Comparison of ENCODE assay signal across 1 cellular context in the genomic region with DNA sequence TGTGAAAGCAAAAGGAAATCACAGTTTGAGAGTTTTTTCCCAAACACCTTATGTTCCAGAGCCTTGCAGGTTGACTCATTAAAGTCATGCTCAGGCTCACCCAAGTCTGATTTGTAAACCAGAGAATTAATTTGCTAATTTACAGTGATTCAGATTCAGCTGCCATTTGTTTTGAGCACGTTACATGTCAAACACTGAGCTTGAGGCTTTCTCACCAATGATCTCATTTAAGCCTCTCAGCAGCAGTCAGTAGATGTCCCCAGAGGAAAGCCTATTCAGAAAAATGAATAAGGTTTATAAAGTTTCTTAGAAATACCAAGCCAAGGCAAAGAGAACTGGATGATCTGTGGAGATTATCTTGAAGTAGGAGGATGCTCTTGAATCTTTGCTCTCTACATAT.
TF ChIP-seq lines count a peak whose summit lies in the region.

No MANE protein-coding gene starts in this region.

TF ChIP-seq in GM23338, 12 proteins besides CTCF, POLR2A, EP300 and RAD21 (continued from another document):
- TF ChIP-seq, protein P1, sequence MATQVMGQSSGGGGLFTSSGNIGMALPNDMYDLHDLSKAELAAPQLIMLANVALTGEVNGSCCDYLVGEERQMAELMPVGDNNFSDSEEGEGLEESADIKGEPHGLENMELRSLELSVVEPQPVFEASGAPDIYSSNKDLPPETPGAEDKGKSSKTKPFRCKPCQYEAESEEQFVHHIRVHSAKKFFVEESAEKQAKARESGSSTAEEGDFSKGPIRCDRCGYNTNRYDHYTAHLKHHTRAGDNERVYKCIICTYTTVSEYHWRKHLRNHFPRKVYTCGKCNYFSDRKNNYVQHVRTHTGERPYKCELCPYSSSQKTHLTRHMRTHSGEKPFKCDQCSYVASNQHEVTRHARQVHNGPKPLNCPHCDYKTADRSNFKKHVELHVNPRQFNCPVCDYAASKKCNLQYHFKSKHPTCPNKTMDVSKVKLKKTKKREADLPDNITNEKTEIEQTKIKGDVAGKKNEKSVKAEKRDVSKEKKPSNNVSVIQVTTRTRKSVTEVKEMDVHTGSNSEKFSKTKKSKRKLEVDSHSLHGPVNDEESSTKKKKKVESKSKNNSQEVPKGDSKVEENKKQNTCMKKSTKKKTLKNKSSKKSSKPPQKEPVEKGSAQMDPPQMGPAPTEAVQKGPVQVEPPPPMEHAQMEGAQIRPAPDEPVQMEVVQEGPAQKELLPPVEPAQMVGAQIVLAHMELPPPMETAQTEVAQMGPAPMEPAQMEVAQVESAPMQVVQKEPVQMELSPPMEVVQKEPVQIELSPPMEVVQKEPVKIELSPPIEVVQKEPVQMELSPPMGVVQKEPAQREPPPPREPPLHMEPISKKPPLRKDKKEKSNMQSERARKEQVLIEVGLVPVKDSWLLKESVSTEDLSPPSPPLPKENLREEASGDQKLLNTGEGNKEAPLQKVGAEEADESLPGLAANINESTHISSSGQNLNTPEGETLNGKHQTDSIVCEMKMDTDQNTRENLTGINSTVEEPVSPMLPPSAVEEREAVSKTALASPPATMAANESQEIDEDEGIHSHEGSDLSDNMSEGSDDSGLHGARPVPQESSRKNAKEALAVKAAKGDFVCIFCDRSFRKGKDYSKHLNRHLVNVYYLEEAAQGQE (IDR thresholded peaks at IDR 0.05; ENCODE audit: unreplicated experiment), result no peak
- no peak for TF ChIP-seq ZNF114 (CRISPR knock-in tag; IDR thresholded peaks at IDR 0.05)
